In genomic region chr7:93374345-93374940, GRCh38 we compare ENCODE assay signal across 8 cellular contexts.
DNase-seq lines count a peak whose midpoint lies in the region; ATAC-seq and TF ChIP-seq lines count a peak whose summit lies in the region.

No MANE protein-coding gene starts in this region.

- no peak overlapping the region for H3K9ac ChIP-seq in endocrine pancreas (ENCODE audit: control insufficient read depth, insufficient read depth, low read length)

- H3K27ac ChIP-seq in prostate gland, result no peak overlapping the region

- DNase-seq in AML-193 (lab: John Stamatoyannopoulos, UW) (peak; percentile 18 to 21), NCI-H748 treated with DMSO at 0.1 percent for 48 hours (lab: John Stamatoyannopoulos, UW) (peak; percentile 32), prostate gland (ENCODE audit: low spot score) (no peak)
- DNase-seq in activated CD4-positive, alpha-beta T cell treated with anti-CD3 and anti-CD28 coated beads, Interleukin-2, amount 50 U/mL, for 4 hours, result no peak

- TF ChIP-seq CTCF in prostate gland (IDR thresholded peaks at IDR 0.05), result peak; percentile 37 to 55 (median 40)

- WGBS in prostate gland, result 37% methylated on average over 5 of the region's 5 CpGs

- H3K4me3 ChIP-seq in endocrine pancreas (ENCODE audit: control insufficient read depth, insufficient read depth, low read length), result peak overlapping the region; percentile 38
- no peak overlapping the region for H3K4me3 ChIP-seq in prostate gland

- intact Hi-C loops in prostate gland (cut with DNase I), result no loop called here

- H3K36me3 ChIP-seq in endocrine pancreas (ENCODE audit: control insufficient read depth, insufficient read depth, low read length) (no peaks in the 10 kb centered on the region), prostate gland (no peaks in the 10 kb centered on the region)

- no peaks in the 10 kb centered on the region for H3K9me3 ChIP-seq in endocrine pancreas (ENCODE audit: control insufficient read depth, low read length)
- H3K9me3 ChIP-seq in prostate gland, result no peaks in the 10 kb centered on the region

- no peak for TF ChIP-seq POLR2A in prostate gland (IDR thresholded peaks at IDR 0.05)

- ATAC-seq in GM18517 (IDR thresholded peaks at IDR 0.05; ENCODE audit: unreplicated experiment) (peak; percentile 86), HG03103 (IDR thresholded peaks at IDR 0.05; ENCODE audit: low read depth, unreplicated experiment) (peak; percentile 59), HG02610 (IDR thresholded peaks at IDR 0.05; ENCODE audit: unreplicated experiment) (no peak)

- H3K4me1 ChIP-seq in endocrine pancreas (ENCODE audit: control insufficient read depth, insufficient read depth, low read length), result no peaks in the 10 kb centered on the region
- no peaks in the 10 kb centered on the region for H3K4me1 ChIP-seq in prostate gland (replicated peaks)

- H3K27me3 ChIP-seq in endocrine pancreas (ENCODE audit: control insufficient read depth, insufficient read depth, low read length), result no peaks in the 10 kb centered on the region
- H3K27me3 ChIP-seq in prostate gland (replicated peaks; ENCODE audit: insufficient read depth), result no peaks in the 10 kb centered on the region

Comparison
In these comparisons a context has a peak if more than half of its experiments do, and no peak if none do; other contexts are left out.
1. DNase-seq: peak in AML-193 (2 of 2) and NCI-H748 treated with DMSO at 0.1 percent for 48 hours (single experiment); none in prostate gland (single experiment) and activated CD4-positive, alpha-beta T cell treated with anti-CD3 and anti-CD28 coated beads, Interleukin-2, amount 50 U/mL, for 4 hours (0 of 2).